ENCODE assay signal across 8 cellular contexts in genomic region chr7:103075337-103075918, GRCh38. TPM values are rescaled to one million over a fixed set of nuclear protein-coding genes. Genes with fewer than 3 reads are reported as not detected.
DNase-seq lines count a peak whose midpoint lies in the region; ATAC-seq and TF ChIP-seq lines count a peak whose summit lies in the region.

No MANE protein-coding gene starts in this region.

- H3K27ac Mint-ChIP-seq in chondrocyte (ENCODE audit: unreplicated experiment) = peak overlapping the region; percentile 86

- no peaks in the 10 kb centered on the region for H3K27me3 Mint-ChIP-seq in chondrocyte (ENCODE audit: low read depth)

- peaks cover 2% of the 10 kb centered on the region for H3K36me3 Mint-ChIP-seq in chondrocyte (ENCODE audit: low read depth)

- ATAC-seq in GM18502 (IDR thresholded peaks at IDR 0.05; ENCODE audit: poor library complexity, unreplicated experiment) (peak; percentile 57), HG02759 (IDR thresholded peaks at IDR 0.05; ENCODE audit: unreplicated experiment) (peak; percentile 48)

- peak; percentile 43 for DNase-seq in NCI-H146 treated with DMSO at 0.1 percent for 48 hours (lab: John Stamatoyannopoulos, UW; ENCODE audit: unreplicated experiment)
- peak; percentile 53 for DNase-seq in activated CD4-positive, alpha-beta T cell treated with anti-CD3 and anti-CD28 coated beads for 1 hour
- no peak for DNase-seq in chondrocyte (ENCODE audit: low spot score)
- DNase-seq in kidney tubule cell (ENCODE audit: low spot score) = peak; percentile 68
- DNase-seq in stimulated activated CD4-positive, alpha-beta T cell treated with anti-CD3 and anti-CD28 coated beads, Interleukin-1b, Interleukin-23, amount 100 ng/mL, for 1 hour (ENCODE audit: low read depth in 2 of 2) = peak; percentile 19 to 76
- no peak for DNase-seq in 8988T

- H3K9me3 Mint-ChIP-seq in chondrocyte (ENCODE audit: low read depth) = no peaks in the 10 kb centered on the region

- peak overlapping the region; percentile 94 for H3K4me3 Mint-ChIP-seq in chondrocyte (ENCODE audit: unreplicated experiment)

- no peak for TF ChIP-seq CTCF in chondrocyte (IDR thresholded peaks at IDR 0.05)

- H3K4me1 Mint-ChIP-seq in chondrocyte (ENCODE audit: low read depth) = peaks cover 24% of the 10 kb centered on the region

RNA-seq across cellular contexts. Expression of gene ARMC10, which starts 0.5 kb away (rescaled TPM):
- total RNA-seq in chondrocyte = 22.6 to 23.8 TPM (median 22.9 TPM) in 3 replicates

RNA-seq across cellular contexts. Expression of gene FBXL13, which starts 0.8 kb away (rescaled TPM):
- total RNA-seq in chondrocyte = 0.45 to 0.97 TPM (median 0.48 TPM) in 3 replicates

Comparison
In these comparisons a context has a peak if more than half of its experiments do, and no peak if none do; other contexts are left out.
1. DNase-seq: peak in NCI-H146 treated with DMSO at 0.1 percent for 48 hours (single experiment), activated CD4-positive, alpha-beta T cell treated with anti-CD3 and anti-CD28 coated beads for 1 hour (single experiment), kidney tubule cell (single experiment) and stimulated activated CD4-positive, alpha-beta T cell treated with anti-CD3 and anti-CD28 coated beads, Interleukin-1b, Interleukin-23, amount 100 ng/mL, for 1 hour (2 of 2); none in chondrocyte (single experiment) and 8988T (single experiment).